ENCODE assay signal across 8 cellular contexts in the genomic region with DNA sequence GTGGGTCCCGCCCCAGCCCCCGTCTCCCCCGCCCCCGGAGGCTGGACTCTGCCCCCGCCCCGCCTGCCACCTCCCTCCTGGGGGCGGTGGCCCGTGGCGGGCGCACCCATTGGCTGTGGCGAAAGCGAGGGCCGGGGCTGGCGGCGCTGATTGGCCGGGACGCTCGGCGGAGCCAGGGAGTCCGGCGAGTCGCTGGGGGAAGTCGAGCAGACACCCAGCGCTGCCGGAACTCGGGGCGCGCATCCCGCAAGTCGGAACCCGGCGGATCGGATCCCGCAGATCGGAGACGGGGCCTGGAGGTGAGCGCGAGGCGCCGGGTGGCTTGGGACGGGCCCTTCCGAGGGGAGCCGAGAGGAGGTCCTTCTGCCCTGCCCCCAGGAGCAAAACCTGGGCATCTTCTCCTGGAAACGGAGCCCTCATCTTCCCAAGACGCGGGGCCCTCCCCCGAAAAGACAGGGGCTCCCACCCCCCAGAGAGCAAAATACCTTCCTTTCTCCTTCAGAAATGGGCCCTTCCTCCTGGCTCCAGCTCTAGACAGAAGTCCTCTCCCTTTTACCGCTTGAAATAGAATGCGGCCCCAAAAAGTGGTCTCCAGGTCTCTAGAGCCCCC. TPM values are rescaled to one million over a fixed set of nuclear protein-coding genes. Genes with fewer than 3 reads are reported as not detected.
DNase-seq lines count a peak whose midpoint lies in the region; ATAC-seq and TF ChIP-seq lines count a peak whose summit lies in the region.

A gene (plus strand): TSS at position 205 of the 610 bp plus-strand sequence. CDS start 61,123 bp downstream, outside the sequence.

- no peaks in the 10 kb centered on the region for H3K9me3 ChIP-seq in OCI-LY3 (ENCODE audit: insufficient read depth, low read length)
- no peaks in the 10 kb centered on the region for H3K9me3 ChIP-seq in esophagus (ENCODE audit: control insufficient read depth in 2 of 2, insufficient read depth in 1 of 2, low read depth in 1 of 2, low read length in 1 of 2)
- peaks cover 0 to under 1% of the 10 kb centered on the region in 2 donors for H3K9me3 ChIP-seq in muscle layer of duodenum (ENCODE audit: control insufficient read depth in 1 of 2, low read length in 2 of 2)

- no peaks in the 10 kb centered on the region for H4K20me1 ChIP-seq in OCI-LY3 (ENCODE audit: insufficient read depth, low read length)

- H3K4me3 ChIP-seq in OCI-LY3 (ENCODE audit: low read length) (peak within 1 kb of the TSS; percentile 91), esophagus (ENCODE audit: low read depth in 1 of 2, low read length in 2 of 2) (peak within 1 kb of the TSS; percentile 65 to 78), muscle layer of duodenum (ENCODE audit: low read depth in 1 of 2, low read length in 2 of 2) (peak within 1 kb of the TSS; percentile 73 to 78)

- peak within 1 kb of the TSS; percentile 45 for H3K9ac ChIP-seq in OCI-LY3 (ENCODE audit: low read length)

- ATAC-seq in GM21381 (IDR thresholded peaks at IDR 0.05; ENCODE audit: unreplicated experiment): peak; percentile 100

- peak within 1 kb of the TSS; percentile 87 for H3K4me3 Mint-ChIP-seq in activated T-cell treated with anti-CD3 and anti-CD28 coated beads, Interleukin-2, amount 50 U/mL, for 24 hours

- peaks cover 26% of the 10 kb centered on the region for H3K4me1 Mint-ChIP-seq in activated T-cell treated with anti-CD3 and anti-CD28 coated beads, Interleukin-2, amount 50 U/mL, for 24 hours (ENCODE audit: low read depth)

- H3K4me1 ChIP-seq in OCI-LY3 (ENCODE audit: low read length): peaks cover 11% of the 10 kb centered on the region
- peaks cover under 1 to 16% of the 10 kb centered on the region in 2 donors for H3K4me1 ChIP-seq in esophagus (ENCODE audit: control insufficient read depth in 2 of 2, insufficient read depth in 2 of 2, low read length in 1 of 2)
- H3K4me1 ChIP-seq in muscle layer of duodenum (ENCODE audit: control insufficient read depth in 1 of 2, insufficient read depth in 2 of 2, low read length in 2 of 2): peaks cover 6 to 8% of the 10 kb centered on the region in 2 donors

- H3K27ac Mint-ChIP-seq in activated T-cell treated with anti-CD3 and anti-CD28 coated beads, Interleukin-2, amount 50 U/mL, for 24 hours: peak within 1 kb of the TSS; percentile 95

- H3K79me2 ChIP-seq in OCI-LY3 (ENCODE audit: low read length): no peaks in the 10 kb centered on the region

- no peak for TF ChIP-seq CTCF in OCI-LY3 (IDR thresholded peaks at IDR 0.05; ENCODE audit: low read depth, low read length)

- no peaks in the 10 kb centered on the region for H3K27me3 Mint-ChIP-seq in activated T-cell treated with anti-CD3 and anti-CD28 coated beads, Interleukin-2, amount 50 U/mL, for 24 hours

- DNase-seq in D341Med (ENCODE audit: low spot score) (peak; percentile 94), HT-29 (ENCODE audit: low spot score) (peak; percentile 77)
- DNase-seq in activated T-cell treated with anti-CD3 and anti-CD28 coated beads, Interleukin-2, amount 50 U/mL, for 24 hours: peak; percentile 90
- peak; percentile 71 for DNase-seq in stimulated activated CD8-positive, alpha-beta memory T cell treated with anti-CD3 and anti-CD28 coated beads, Interleukin-7, amount 100 ng/mL, for 24 hours (ENCODE audit: low read depth)

- H2AFZ ChIP-seq in OCI-LY3 (ENCODE audit: low read depth, low read length): peak within 1 kb of the TSS; percentile 37; the same call in 1 of the 2 replicates

- no peaks in the 10 kb centered on the region for H3K36me3 ChIP-seq in OCI-LY3 (replicated peaks; ENCODE audit: low read depth, low read length)
- no peaks in the 10 kb centered on the region for H3K36me3 ChIP-seq in esophagus (ENCODE audit: control insufficient read depth in 2 of 2, insufficient read depth in 2 of 2, low read length in 1 of 2)
- peaks cover 3 to 4% of the 10 kb centered on the region in 2 donors for H3K36me3 ChIP-seq in muscle layer of duodenum (ENCODE audit: control insufficient read depth in 1 of 2, insufficient read depth in 2 of 2, low read length in 2 of 2)

- peaks cover 5% of the 10 kb centered on the region for H3K36me3 Mint-ChIP-seq in activated T-cell treated with anti-CD3 and anti-CD28 coated beads, Interleukin-2, amount 50 U/mL, for 24 hours (ENCODE audit: low read depth)

- 2 to 3% methylated on average over 46 to 49 of the region's 49 CpGs for WGBS in esophagus, 2 donors

- peaks cover 1% of the 10 kb centered on the region for H3K9me3 Mint-ChIP-seq in activated T-cell treated with anti-CD3 and anti-CD28 coated beads, Interleukin-2, amount 50 U/mL, for 24 hours

- H3K27ac ChIP-seq in OCI-LY3 (ENCODE audit: low read length) (no peak within 1 kb of the TSS), esophagus (ENCODE audit: low read depth in 2 of 2, low read length in 1 of 2) (peak within 1 kb of the TSS in 1 of 2 donors; percentile 57), muscle layer of duodenum (ENCODE audit: low read length) (no peak within 1 kb of the TSS)

- H3K27me3 ChIP-seq in OCI-LY3 (ENCODE audit: low read depth, low read length) (0 out of 2 replicates have a peak, but pooled peaks cover 4% of the 10 kb centered on the region), esophagus (ENCODE audit: control insufficient read depth in 1 of 2, insufficient read depth in 2 of 2, low read length in 2 of 2) (no peaks in the 10 kb centered on the region), muscle layer of duodenum (ENCODE audit: low read depth, low read length) (no peaks in the 10 kb centered on the region)

- peak within 1 kb of the TSS; percentile 98 for H3K4me2 ChIP-seq in OCI-LY3 (ENCODE audit: low read length)

RNA-seq across cellular contexts. Expression of the gene that starts here (rescaled TPM):
- 0.36 and 1.1 TPM in 2 replicates for total RNA-seq in HT-29 (2014; rRNA removed; shearing (Covaris generic))
- 1 to 10 TPM; 4.6 to 9.5 TPM for polyA plus RNA-seq in esophagus
